1 cellular context compared by ENCODE assay signal in genomic region chr1:186473047-186473446, GRCh38.
TF ChIP-seq lines count a peak whose summit lies in the region.

No MANE protein-coding gene starts in this region.

TF ChIP-seq in GM12878, 131 proteins besides CTCF, POLR2A, EP300 and RAD21:
- TF ChIP-seq ZBTB11 (CRISPR knock-in tag; IDR thresholded peaks at IDR 0.05) (no peak), ZBTB33 (IDR thresholded peaks at IDR 0.05) (no peak), POLR2AphosphoS5 (IDR thresholded peaks at IDR 0.05; ENCODE audit: low read length) (no peak), IRF5 (IDR thresholded peaks at IDR 0.05; ENCODE audit: borderline replicate concordance) (no peak), CHD4 (IDR thresholded peaks at IDR 0.05) (no peak), YBX1 (IDR thresholded peaks at IDR 0.05) (no peak), YY1 (IDR thresholded peaks at IDR 0.05; ENCODE audit: low read depth, low read length) (no peak), ZNF592 (IDR thresholded peaks at IDR 0.05) (no peak), MTA3 (IDR thresholded peaks at IDR 0.05; ENCODE audit: borderline replicate concordance, low read length) (no peak), USF2 (IDR thresholded peaks at IDR 0.05; ENCODE audit: borderline replicate concordance, low read depth, low read length) (no peak), ZBED1 (IDR thresholded peaks at IDR 0.05; ENCODE audit: borderline replicate concordance) (no peak)
